ENCODE assay signal across 8 cellular contexts in the genomic region with DNA sequence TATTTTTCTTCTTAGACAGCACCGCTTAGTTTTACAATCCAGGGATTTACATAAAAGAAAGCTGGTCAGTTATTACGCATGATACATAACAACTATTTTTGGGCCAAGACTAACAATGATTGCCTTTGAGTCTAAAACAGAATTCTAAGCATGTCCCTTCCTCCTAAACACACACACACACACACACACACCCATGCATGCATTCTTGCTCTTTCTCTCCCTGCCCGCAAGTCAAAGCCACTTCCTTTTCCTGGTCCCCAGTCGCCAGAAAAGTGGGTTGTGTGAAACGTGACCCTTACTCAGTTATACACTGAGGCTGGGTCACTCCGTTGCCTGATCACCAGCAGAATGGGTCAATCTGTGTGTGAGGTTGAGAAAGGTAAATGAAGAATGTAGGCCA. TPM values are rescaled to one million over a fixed set of nuclear protein-coding genes. Genes with fewer than 3 reads are reported as not detected.
DNase-seq lines count a peak whose midpoint lies in the region; ATAC-seq and TF ChIP-seq lines count a peak whose summit lies in the region.

No MANE protein-coding gene starts in this region.

- H3K36me3 ChIP-seq in KOPT-K1 (ENCODE audit: insufficient read depth, low read length), result peaks cover 9% of the 10 kb centered on the region

- peaks cover 0 to 3% (median 0%) of the 10 kb centered on the region in 3 donors for H3K27me3 Mint-ChIP-seq in CD14-positive monocyte (ENCODE audit: low read depth in 3 of 3)
- H3K27me3 Mint-ChIP-seq in activated naive CD4-positive, alpha-beta T cell treated with anti-CD3 and anti-CD28 coated beads, Interleukin-2, amount 10 ng/mL, durations not matched to agents 7 days and 5 days, result no peaks in the 10 kb centered on the region

- TF ChIP-seq CTCF in CD14-positive monocyte (IDR thresholded peaks at IDR 0.05), result no peak

- CTCF ChIA-PET in activated naive CD4-positive, alpha-beta T cell treated with anti-CD3 and anti-CD28 coated beads, Interleukin-2, amount 10 ng/mL, durations not matched to agents 7 days and 5 days (lab: Charles Lee), result interaction anchor here (0.6 kb wide), 1 partner anchor 168 kb away, joined by 3 read pairs; no protein-coding TSS in a partner anchor

- DNase-seq in CD14-positive monocyte (ENCODE audit: low spot score) (peak; percentile 67), left kidney (ENCODE audit: low read depth, low spot score) (peak; percentile 37), HT-29 (ENCODE audit: low spot score) (no peak), NCI-H128 (lab: John Stamatoyannopoulos, UW; ENCODE audit: unreplicated experiment) (no peak), HUDEP-2 (lab: John Stamatoyannopoulos, UW; ENCODE audit: unreplicated experiment in 76 of 76) (no peak)
- DNase-seq in activated naive CD4-positive, alpha-beta T cell treated with anti-CD3 and anti-CD28 coated beads, Interleukin-2, amount 10 ng/mL, durations not matched to agents 7 days and 5 days, result peak; percentile 74

- H3K9me3 ChIP-seq in KOPT-K1 (ENCODE audit: insufficient read depth, low read length, poor library complexity, severe bottlenecking), result no peaks in the 10 kb centered on the region

- intact Hi-C loops in CD14-positive monocyte (cut with micrococcal nuclease), result no loop called here

- peaks cover 45 to 47% of the 10 kb centered on the region in 2 donors for H3K36me3 Mint-ChIP-seq in CD14-positive monocyte
- peaks cover 49% of the 10 kb centered on the region for H3K36me3 Mint-ChIP-seq in activated naive CD4-positive, alpha-beta T cell treated with anti-CD3 and anti-CD28 coated beads, Interleukin-2, amount 10 ng/mL, durations not matched to agents 7 days and 5 days

- no peak for ATAC-seq in HG03135 (IDR thresholded peaks at IDR 0.05; ENCODE audit: unreplicated experiment)

- H3K9me3 Mint-ChIP-seq in CD14-positive monocyte, result no peaks in the 10 kb centered on the region
- no peaks in the 10 kb centered on the region for H3K9me3 Mint-ChIP-seq in activated naive CD4-positive, alpha-beta T cell treated with anti-CD3 and anti-CD28 coated beads, Interleukin-2, amount 10 ng/mL, durations not matched to agents 7 days and 5 days

- H3K4me1 Mint-ChIP-seq in CD14-positive monocyte, result no peaks in the 10 kb centered on the region
- H3K4me1 Mint-ChIP-seq in activated naive CD4-positive, alpha-beta T cell treated with anti-CD3 and anti-CD28 coated beads, Interleukin-2, amount 10 ng/mL, durations not matched to agents 7 days and 5 days, result no peaks in the 10 kb centered on the region

- H3K27ac Mint-ChIP-seq in CD14-positive monocyte, result peak overlapping the region in 1 of 7 donors; percentile 77
- no peak overlapping the region for H3K27ac Mint-ChIP-seq in activated naive CD4-positive, alpha-beta T cell treated with anti-CD3 and anti-CD28 coated beads, Interleukin-2, amount 10 ng/mL, durations not matched to agents 7 days and 5 days

- no peak overlapping the region for H3K4me3 Mint-ChIP-seq in CD14-positive monocyte
- H3K4me3 Mint-ChIP-seq in activated naive CD4-positive, alpha-beta T cell treated with anti-CD3 and anti-CD28 coated beads, Interleukin-2, amount 10 ng/mL, durations not matched to agents 7 days and 5 days, result no peak overlapping the region

- H3K27ac ChIP-seq in KOPT-K1 (ENCODE audit: low read depth, low read length, poor library complexity, severe bottlenecking), result peak overlapping the region; percentile 61

RNA-seq across cellular contexts. Expression of gene FYN, which starts 31.4 kb away (rescaled TPM):
- 100 to 1,000 TPM in 1 of 2 donors, 10 to 100 TPM in 1; 88.4 to 114 TPM for polyA plus RNA-seq in CD14-positive monocyte
- total RNA-seq in HT-29 (2014; rRNA removed; shearing (Covaris generic)), result 10.9 and 13.9 TPM in 2 replicates

Comparison
In these comparisons a context has a peak if more than half of its experiments do, and no peak if none do; other contexts are left out.
1. DNase-seq: peak in CD14-positive monocyte (single experiment), activated naive CD4-positive, alpha-beta T cell treated with anti-CD3 and anti-CD28 coated beads, Interleukin-2, amount 10 ng/mL, durations not matched to agents 7 days and 5 days (single experiment) and left kidney (single experiment); none in HT-29 (single experiment), NCI-H128 (single experiment) and HUDEP-2 (0 of 76).